In genomic region chr7:32636725-32637124, GRCh38 we compare ENCODE assay signal across 7 cellular contexts.
DNase-seq lines count a peak whose midpoint lies in the region; ATAC-seq, FAIRE-seq and TF ChIP-seq lines count a peak whose summit lies in the region.
"Not testable (repeated sequence)": the region's sequence is repeated elsewhere in the genome, so short reads cannot be mapped to it uniquely, and the experiment has no call there.

No MANE protein-coding gene starts in this region.

- not testable (repeated sequence) for H3K79me1 ChIP-seq in H9 (ENCODE audit: insufficient read depth, low read depth, low read length, poor library complexity, severe bottlenecking)

- H3K79me2 ChIP-seq in H9 (ENCODE audit: insufficient read depth, low read length); OCI-LY7 (ENCODE audit: insufficient read depth, low read depth, low read length); GM12878 (ENCODE audit: control insufficient read depth, insufficient read depth, low read length): not testable (repeated sequence)

- CTCF ChIA-PET in OCI-LY7 (lab: Charles Lee; ENCODE audit: unreplicated experiment); GM12878 (lab: Yijun Ruan, JAX): not testable (repeated sequence)

- not testable (repeated sequence) for H3K9me3 ChIP-seq in H9 (ENCODE audit: control insufficient read depth, low read depth, low read length); OCI-LY7 (ENCODE audit: low read length); GM12878 (replicated peaks; ENCODE audit: control insufficient read depth, insufficient read depth, low read length)

- not testable (repeated sequence) for H3K4me3 ChIP-seq in OCI-LY7 (ENCODE audit: low read depth, low read length, poor library complexity, severe bottlenecking); GM12878; epithelial cell of esophagus (ENCODE audit: low read length)

- not testable (repeated sequence) for H4K20me1 ChIP-seq in H9 (ENCODE audit: control insufficient read depth, insufficient read depth, insufficient read length); OCI-LY7 (ENCODE audit: insufficient read depth, low read length); GM12878 (ENCODE audit: control insufficient read depth, insufficient read depth)

- H2AFZ ChIP-seq in H9 (ENCODE audit: low read length); OCI-LY7 (ENCODE audit: low read length); GM12878 (ENCODE audit: control insufficient read depth, low read depth, low read length): not testable (repeated sequence)

- not testable (repeated sequence) for H3K4ac ChIP-seq in H9 (ENCODE audit: low read depth, low read length)

- intact Hi-C loops in OCI-LY7 (cut with micrococcal nuclease; ENCODE audit: unreplicated experiment) = loop anchor here (5.0 to 10.0 kb wide), 2 partner anchors 62 to 144 kb away; partner anchors contain the start of gene LSM5
- intact Hi-C loops in GM12878 (cut with micrococcal nuclease; ENCODE audit: unreplicated experiment) = not testable (repeated sequence)

- TF ChIP-seq CTCF in H9 (conservative IDR thresholded peaks at IDR 0.05) (peak; percentile 38; the same call in 2 of the 3 replicates), GM12878 (IDR thresholded peaks at IDR 0.05 in 2 of 3, conservative IDR thresholded peaks at IDR 0.05 in 1 of 3; ENCODE audit: control insufficient read depth in 2 of 3, extremely low read depth in 1 of 3, insufficient read depth in 1 of 3, low read depth in 3 of 3, low read length in 3 of 3) (0 out of 6 replicates have a peak, but pooled peaks of 1 of the 3 experiments have one; percentile 1)
- not testable (repeated sequence) for TF ChIP-seq CTCF in OCI-LY7 (conservative IDR thresholded peaks at IDR 0.05; ENCODE audit: low read length); epithelial cell of esophagus (IDR thresholded peaks at IDR 0.05; ENCODE audit: insufficient read depth, low read depth, low read length, missing control alignments)

- peak; percentile 33 for DNase-seq in ELR (ENCODE audit: low read depth)
- not testable (repeated sequence) for DNase-seq in H9; GM12878 (ENCODE audit: low read depth, low spot score); naive B cell
- peak; percentile 8 for DNase-seq in M059J (ENCODE audit: low read depth)
- DNase-seq in OCI-LY7 (ENCODE audit: low spot score) = peak; percentile 2
- DNase-seq in epithelial cell of esophagus (ENCODE audit: low read depth) = peak; percentile 4

- TF ChIP-seq RAD21 in GM12878 (IDR thresholded peaks at IDR 0.05; ENCODE audit: insufficient read depth, low read depth, low read length) = peak; percentile 31; the same call in 1 of the 2 replicates

- FAIRE-seq in GM12878 (lab: Jason Lieb, UNC) = not testable (repeated sequence)

- H2BK120ac ChIP-seq in H9 (ENCODE audit: low read depth, low read length, poor library complexity, severe bottlenecking) = not testable (repeated sequence)

- not testable (repeated sequence) for H3K23ac ChIP-seq in H9 (ENCODE audit: insufficient read length, low read depth, low read length)

- H2AK5ac ChIP-seq in H9 (ENCODE audit: insufficient read length, low read length) = not testable (repeated sequence)

- BruUV-seq in OCI-LY7 (replicated peaks; lab: Mats Ljungman, UMichigan); GM12878 (replicated peaks; lab: Mats Ljungman, UMichigan): not testable (repeated sequence)

- not testable (repeated sequence) for H3K9me2 ChIP-seq in OCI-LY7 (ENCODE audit: insufficient read depth, low read length)

- not testable (repeated sequence) for TF ChIP-seq EP300 in GM12878 (IDR thresholded peaks at IDR 0.05; ENCODE audit: borderline replicate concordance in 1 of 2, control insufficient read depth in 1 of 2, low read depth in 2 of 2, low read length in 2 of 2)

- not testable (repeated sequence) for H3K9ac ChIP-seq in H9 (ENCODE audit: extremely low read depth, insufficient read length, low read length); GM12878 (ENCODE audit: control insufficient read depth, insufficient read depth, low read length)

- not testable (repeated sequence) for H3K56ac ChIP-seq in H9 (ENCODE audit: insufficient read length, low read depth, low read length)

- H2BK15ac ChIP-seq in H9 (ENCODE audit: low read depth, low read length) = not testable (repeated sequence)

- RAD21 ChIA-PET in GM12878 (lab: Charles Lee; ENCODE audit: unreplicated experiment) = not testable (repeated sequence)

- H3K27me3 Mint-ChIP-seq in H9 (ENCODE audit: low read depth); naive B cell: not testable (repeated sequence)

- not testable (repeated sequence) for H3K14ac ChIP-seq in H9 (ENCODE audit: insufficient read depth, low read length)

- H4K5ac ChIP-seq in H9 (ENCODE audit: insufficient read length, low read depth, low read length) = not testable (repeated sequence)

- not testable (repeated sequence) for H4K91ac ChIP-seq in H9 (ENCODE audit: insufficient read length, low read depth, low read length)

- not testable (repeated sequence) for TF ChIP-seq POLR2A in GM12878 (IDR thresholded peaks at IDR 0.05; ENCODE audit: low read depth, low read length)

- H3K27me3 ChIP-seq in H9 (ENCODE audit: insufficient read depth, low read length); GM12878 (replicated peaks in 1 of 2; ENCODE audit: control insufficient read depth in 2 of 2, insufficient read depth in 2 of 2, low read length in 1 of 2): not testable (repeated sequence)

- POLR2A ChIA-PET in OCI-LY7 (lab: Charles Lee) = interaction anchor here (2.1 kb wide), 1 partner anchor 141 kb away, joined by 7 read pairs; the partner anchor contains the start of gene AVL9
- POLR2A ChIA-PET in GM12878 (lab: Charles Lee) = not testable (repeated sequence)

- whole genome bisulfite sequencing in H9 (ENCODE audit: extremely low coverage, insufficient read length, low lambda C conversion rate) = no CpG with 5 or more reads among the region's 1 CpG
- WGBS in GM12878 (ENCODE audit: insufficient coverage, insufficient replicate concordance, low lambda C conversion rate, missing lambda C conversion rate) = 86% methylated on average over 1 of the region's 1 CpG

- not testable (repeated sequence) for H2BK5ac ChIP-seq in H9 (ENCODE audit: insufficient read length, low read length)

- not testable (repeated sequence) for H4K8ac ChIP-seq in H9 (replicated peaks; ENCODE audit: insufficient read length, low read depth, low read length)

- H3K36me3 Mint-ChIP-seq in H9 (ENCODE audit: insufficient read depth in 1 of 3, low read depth in 3 of 3); naive B cell: not testable (repeated sequence)

- H3K9me3 Mint-ChIP-seq in H9, naive B cell: not testable (repeated sequence)

- not testable (repeated sequence) for H3K23me2 ChIP-seq in H9 (ENCODE audit: insufficient read length, low read depth, low read length, poor library complexity, severe bottlenecking)

- not testable (repeated sequence) for H3K36me3 ChIP-seq in OCI-LY7 (ENCODE audit: insufficient read depth, low read length); GM12878 (ENCODE audit: control insufficient read depth in 2 of 2, insufficient read depth in 2 of 2, low read length in 1 of 2)

- not testable (repeated sequence) for H2BK12ac ChIP-seq in H9 (ENCODE audit: insufficient read length, low read depth, low read length)

- not testable (repeated sequence) for H3K4me3 Mint-ChIP-seq in H9
- H3K4me3 Mint-ChIP-seq in naive B cell = peak overlapping the region in 3 of 8 donors; percentile 8 to 62 (median 23)

- H3K4me1 ChIP-seq in H9 (ENCODE audit: insufficient read depth, low read length); OCI-LY7 (ENCODE audit: insufficient read depth, low read length, poor library complexity, severe bottlenecking); GM12878 (ENCODE audit: control insufficient read depth, insufficient read depth, low read length): not testable (repeated sequence)

- not testable (repeated sequence) for ATAC-seq in GM12878; naive B cell (ENCODE audit: low read depth in 2 of 2)

- not testable (repeated sequence) for H3K27ac Mint-ChIP-seq in H9
- peak overlapping the region in 4 of 6 donors; percentile 20 to 86 (median 69) for H3K27ac Mint-ChIP-seq in naive B cell

- not testable (repeated sequence) for H3K18ac ChIP-seq in H9 (ENCODE audit: insufficient read length, low read depth, low read length)

- SMC1A ChIA-PET in GM12878 (lab: Charles Lee; ENCODE audit: uncharacterized antibody, unreplicated experiment) = not testable (repeated sequence)

- not testable (repeated sequence) for H3K27ac ChIP-seq in H9 (ENCODE audit: insufficient read length, low read depth, low read length); OCI-LY7 (ENCODE audit: low read depth, low read length, poor library complexity, severe bottlenecking); GM12878 (ENCODE audit: control insufficient read depth, insufficient read depth)

- not testable (repeated sequence) for H2BK20ac ChIP-seq in H9 (ENCODE audit: low read depth, low read length, poor library complexity, severe bottlenecking)

- H3K4me1 Mint-ChIP-seq in H9 = not testable (repeated sequence)
- H3K4me1 Mint-ChIP-seq in naive B cell = peaks cover 24 to 51% (median 42%) of the 10 kb centered on the region in 3 donors

- in situ Hi-C loops in GM12878 (cut with MboI) = not testable (repeated sequence)

- not testable (repeated sequence) for H3T11ph ChIP-seq in H9 (ENCODE audit: low read length)

- not testable (repeated sequence) for H3K4me2 ChIP-seq in H9 (ENCODE audit: insufficient read depth, insufficient read length, low read length); OCI-LY7 (ENCODE audit: low read length); GM12878 (ENCODE audit: control insufficient read depth, insufficient read depth)
